In the genomic region with DNA sequence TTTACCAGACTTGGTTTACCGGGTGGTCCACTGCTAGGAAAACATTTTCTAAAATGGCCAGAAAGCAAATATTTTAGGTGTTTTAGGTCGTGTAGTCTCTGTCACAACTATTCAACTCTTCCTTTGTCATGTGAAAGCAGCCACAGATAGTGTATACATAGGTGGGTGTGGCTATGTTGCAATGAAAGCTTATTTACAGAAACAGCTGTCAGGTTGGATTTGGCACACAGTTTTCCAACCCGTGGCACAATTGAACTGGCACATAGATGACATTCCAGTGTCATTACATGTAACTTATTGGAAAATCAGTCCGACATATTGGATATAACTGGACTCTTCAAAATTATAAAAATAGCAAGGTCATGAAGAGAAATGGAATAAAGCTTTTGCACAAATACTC, we compare ENCODE assay signal across 11 cellular contexts.
A peak's percentile ranks its signal among the peaks of the same experiment; 100 is the strongest.
DNase-seq lines count a peak whose midpoint lies in the region; ATAC-seq and TF ChIP-seq lines count a peak whose summit lies in the region.
"Had no signal": no experiment of that assay in that cellular context is flagged by ENCODE, and none has a peak within 500 bp of the region (broad histone marks: within the 10 kb centered on the region; RNA-seq: fewer than 3 reads in every experiment).

No MANE protein-coding gene starts in this region.

- H3K27ac ChIP-seq in PC-3 (ENCODE audit: low read length) = peak overlapping the region; percentile 98
- no peak overlapping the region for H3K27ac ChIP-seq in uterus

- ATAC-seq in PC-3 = peak; percentile 53
- ATAC-seq in HG03342 (IDR thresholded peaks at IDR 0.05; ENCODE audit: unreplicated experiment) = no peak
- ATAC-seq: naive thymus-derived CD8-positive, alpha-beta T cell had no signal

- H4K20me1 ChIP-seq in PC-3 (ENCODE audit: low read length) = no peaks in the 10 kb centered on the region

- H3K9ac ChIP-seq in PC-3 (ENCODE audit: low read length) = peak overlapping the region; percentile 80

- peak; percentile 17 for DNase-seq in AG08395 (ENCODE audit: low spot score)
- DNase-seq in HS-27A (ENCODE audit: low read depth) = peak; percentile 48
- peak; percentile 88 for DNase-seq in PC-3
- peak; percentile 77 for DNase-seq in fibroblast of gingiva (ENCODE audit: low read depth)
- no peak for DNase-seq in NCI-H2227 (lab: John Stamatoyannopoulos, UW; ENCODE audit: unreplicated experiment)
- DNase-seq in uterus = no peak
- DNase-seq in epidermal melanocyte (ENCODE audit: insufficient read length, low spot score) = no peak
- DNase-seq: activated naive CD4-positive, alpha-beta T cell treated with anti-CD3 and anti-CD28 coated beads, Interleukin-2, amount 50 U/mL, for 16 hours; naive thymus-derived CD8-positive, alpha-beta T cell; NCI-H2171 had no signal

- H2AFZ ChIP-seq in PC-3 (ENCODE audit: low read length) = no peak overlapping the region

- no peaks in the 10 kb centered on the region for H3K36me3 ChIP-seq in PC-3 (ENCODE audit: low read depth, low read length)
- no peaks in the 10 kb centered on the region for H3K36me3 ChIP-seq in uterus

- TF ChIP-seq CTCF in PC-3 (conservative IDR thresholded peaks at IDR 0.05; ENCODE audit: low read depth, low read length) (no peak), uterus (IDR thresholded peaks at IDR 0.05) (no peak)

- no peak for TF ChIP-seq POLR2A in uterus (IDR thresholded peaks at IDR 0.05)

- POLR2A ChIA-PET in PC-3 (lab: Charles Lee; ENCODE audit: unreplicated experiment) = interaction anchor here (0.6 to 0.7 kb wide), 2 partner anchors 97 to 477 kb away, joined by 4 read pairs; no protein-coding TSS in a partner anchor

- H3K9me3 ChIP-seq in PC-3 (ENCODE audit: low read length) (no peaks in the 10 kb centered on the region), uterus (no peaks in the 10 kb centered on the region)

- no TSS peak for BruUV-seq in PC-3 (replicated peaks; lab: Mats Ljungman, UMichigan)

- intact Hi-C loops in PC-3 (cut with micrococcal nuclease) = loop anchor here (5.0 kb wide), 4 partner anchors 94 to 899 kb away; a partner anchor contains a TSS
- intact Hi-C loops in uterus (cut with DNase I; ENCODE audit: low total_unique reads) = no loop called here

- H3K27me3 ChIP-seq in PC-3 (ENCODE audit: low read length) (no peaks in the 10 kb centered on the region), uterus (no peaks in the 10 kb centered on the region)

- H3F3A ChIP-seq in PC-3 (ENCODE audit: low read length, unreplicated experiment) = peaks cover 8% of the 10 kb centered on the region

- H3K4me1 ChIP-seq in PC-3 (ENCODE audit: insufficient read depth, low read length) (peaks cover 57% of the 10 kb centered on the region), uterus (no peaks in the 10 kb centered on the region)

- no peaks in the 10 kb centered on the region for H3K79me2 ChIP-seq in PC-3 (ENCODE audit: low read length)

- H3K9me2 ChIP-seq in PC-3 (replicated peaks; ENCODE audit: low read length) = no peaks in the 10 kb centered on the region

- H3K4me2 ChIP-seq in PC-3 (ENCODE audit: low read length) = peak overlapping the region; percentile 77

- H3K4me3 ChIP-seq in PC-3 (ENCODE audit: low read length) = no peak overlapping the region; the same call in 1 of the 2 replicates
- H3K4me3 ChIP-seq in uterus = no peak overlapping the region

- CTCF ChIA-PET in PC-3 (lab: Charles Lee) = no interaction called here

Comparison
In these comparisons a context has a peak if more than half of its experiments do, and no peak if none do; other contexts are left out.
1. DNase-seq: peak in AG08395 (single experiment), HS-27A (single experiment), PC-3 (single experiment) and fibroblast of gingiva (single experiment); none in NCI-H2227 (single experiment), uterus (0 of 2) and epidermal melanocyte (single experiment).